In the genomic region with DNA sequence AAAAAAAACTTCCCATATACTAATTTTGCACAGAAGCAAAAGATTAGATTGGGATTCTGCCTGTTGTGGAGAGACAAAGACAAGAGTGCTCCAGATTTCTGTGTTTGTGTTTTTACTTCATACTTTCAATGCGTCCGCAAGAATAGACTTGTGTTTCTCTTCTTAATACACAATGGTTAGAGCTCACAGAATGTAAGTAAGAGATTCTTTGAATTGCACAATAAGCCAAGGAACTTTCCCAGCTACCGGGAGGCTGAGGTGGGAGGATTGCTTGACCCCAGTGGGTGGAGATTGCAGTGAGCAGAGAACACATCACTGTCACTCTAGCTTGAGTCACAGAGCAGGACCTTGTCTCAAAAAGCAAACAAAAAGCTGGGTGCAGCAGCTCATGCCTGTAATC, we compare ENCODE assay signal across 24 cellular contexts.
"Had no signal": no experiment of that assay in that cellular context is flagged by ENCODE, and none has a peak within 500 bp of the region (broad histone marks: within the 10 kb centered on the region; RNA-seq: fewer than 3 reads in every experiment).

No MANE protein-coding gene starts in this region.

- H3K36me3 Mint-ChIP-seq: memory B cell had no signal

- H3K79me2 ChIP-seq: hepatocyte had no signal

- H3K4me2 ChIP-seq: hepatocyte had no signal

- DNase-seq: activated CD4-positive, alpha-beta T cell treated with anti-CD3 and anti-CD28 coated beads for 1 hour; activated CD4-positive, alpha-beta T cell treated with anti-CD3 and anti-CD28 coated beads, Interleukin-2, amount 50 U/mL, for 1 hour; activated CD8-positive, alpha-beta T cell treated with anti-CD3 and anti-CD28 coated beads, Interleukin-2, amount 10 ng/mL, durations not matched to agents 7 days and 5 days; activated gamma-delta T cell; activated naive CD4-positive, alpha-beta T cell treated with anti-CD3 and anti-CD28 coated beads, Interleukin-2, amount 50 U/mL, for 16 hours; activated naive CD8-positive, alpha-beta T cell treated with anti-CD3 and anti-CD28 coated beads, Interleukin-2, amount 50 U/mL, for 24 hours; ovary; stimulated activated CD4-positive, alpha-beta T cell treated with anti-CD3 and anti-CD28 coated beads, Interleukin-12 subunit alpha, Interleukin-12 subunit beta, amount 100 ng/mL, for 4 hours; stimulated activated CD4-positive, alpha-beta T cell treated with anti-CD3 and anti-CD28 coated beads, Interleukin-4, amount 100 ng/mL, for 4 hours; stimulated activated naive CD8-positive, alpha-beta T cell treated with anti-CD3 and anti-CD28 coated beads, Interleukin-15, Interleukin-2, amounts not matched to agents 100 U/mL and 50 U/mL, for 24 hours; WERI-Rb-1 had no signal

- H3K4me1 ChIP-seq: body of pancreas, foreskin keratinocyte, prostate gland, thyroid gland had no signal

- H3K36me3 ChIP-seq: neutrophil, ovary, prostate gland, right atrium auricular region, thyroid gland, WERI-Rb-1 had no signal

- H3K9me3 Mint-ChIP-seq: activated naive CD8-positive, alpha-beta T cell treated with anti-CD3 and anti-CD28 coated beads, Interleukin-2, amount 50 U/mL, for 24 hours; activated T-helper 1 cell treated with anti-CD3 and anti-CD28 coated beads, Interleukin-12 subunit alpha, Interleukin-12 subunit beta, Interleukin-2, Interleukin-4 antibody, amounts not matched to agents 30 ng/mL and 10 ng/mL and 1 ng/mL, durations not matched to agents 14 hours and 24 hours and 36 hours; endodermal cell; memory B cell; nephron had no signal

- H3K27me3 Mint-ChIP-seq: activated naive CD8-positive, alpha-beta T cell treated with anti-CD3 and anti-CD28 coated beads, Interleukin-2, amount 50 U/mL, for 24 hours had no signal

- H2AFZ ChIP-seq: hepatocyte had no signal

- ATAC-seq: activated CD8-positive, alpha-beta T cell treated with anti-CD3 and anti-CD28 coated beads, Interleukin-2, amount 10 ng/mL, durations not matched to agents 7 days and 5 days; activated naive CD8-positive, alpha-beta T cell treated with anti-CD3 and anti-CD28 coated beads, Interleukin-2, amount 50 U/mL, for 24 hours; stimulated activated naive CD8-positive, alpha-beta T cell treated with anti-CD3 and anti-CD28 coated beads, Interleukin-15, Interleukin-2, amounts not matched to agents 100 U/mL and 50 U/mL, for 24 hours had no signal

- H3K4me3 Mint-ChIP-seq: activated CD8-positive, alpha-beta T cell treated with anti-CD3 and anti-CD28 coated beads, Interleukin-2, amount 10 ng/mL, durations not matched to agents 7 days and 5 days; activated naive CD8-positive, alpha-beta T cell treated with anti-CD3 and anti-CD28 coated beads, Interleukin-2, amount 50 U/mL, for 24 hours; activated T-helper 1 cell treated with anti-CD3 and anti-CD28 coated beads, Interleukin-12 subunit alpha, Interleukin-12 subunit beta, Interleukin-2, Interleukin-4 antibody, amounts not matched to agents 30 ng/mL and 10 ng/mL and 1 ng/mL, durations not matched to agents 14 hours and 24 hours and 36 hours; endodermal cell; memory B cell had no signal

- H3K4me1 Mint-ChIP-seq: activated naive CD8-positive, alpha-beta T cell treated with anti-CD3 and anti-CD28 coated beads, Interleukin-2, amount 50 U/mL, for 24 hours; endodermal cell had no signal

- H3K27ac Mint-ChIP-seq: activated CD8-positive, alpha-beta T cell treated with anti-CD3 and anti-CD28 coated beads, Interleukin-2, amount 10 ng/mL, durations not matched to agents 7 days and 5 days; activated naive CD8-positive, alpha-beta T cell treated with anti-CD3 and anti-CD28 coated beads, Interleukin-2, amount 50 U/mL, for 24 hours; activated T-helper 1 cell treated with anti-CD3 and anti-CD28 coated beads, Interleukin-12 subunit alpha, Interleukin-12 subunit beta, Interleukin-2, Interleukin-4 antibody, amounts not matched to agents 30 ng/mL and 10 ng/mL and 1 ng/mL, durations not matched to agents 14 hours and 24 hours and 36 hours; endodermal cell; memory B cell had no signal

- H3K9me3 ChIP-seq: body of pancreas, neutrophil, ovary, prostate gland, right atrium auricular region, thyroid gland had no signal

- H3K27me3 ChIP-seq: body of pancreas, foreskin keratinocyte, hepatocyte, neutrophil, ovary, right atrium auricular region, thyroid gland had no signal

- H3K4me3 ChIP-seq: body of pancreas, hepatocyte, ovary, prostate gland, thyroid gland had no signal

- H3K27ac ChIP-seq: body of pancreas, coronary artery, epithelial cell of prostate, foreskin keratinocyte, hepatocyte, neutrophil, ovary, prostate gland, thyroid gland, WERI-Rb-1 had no signal
